In the genomic region with DNA sequence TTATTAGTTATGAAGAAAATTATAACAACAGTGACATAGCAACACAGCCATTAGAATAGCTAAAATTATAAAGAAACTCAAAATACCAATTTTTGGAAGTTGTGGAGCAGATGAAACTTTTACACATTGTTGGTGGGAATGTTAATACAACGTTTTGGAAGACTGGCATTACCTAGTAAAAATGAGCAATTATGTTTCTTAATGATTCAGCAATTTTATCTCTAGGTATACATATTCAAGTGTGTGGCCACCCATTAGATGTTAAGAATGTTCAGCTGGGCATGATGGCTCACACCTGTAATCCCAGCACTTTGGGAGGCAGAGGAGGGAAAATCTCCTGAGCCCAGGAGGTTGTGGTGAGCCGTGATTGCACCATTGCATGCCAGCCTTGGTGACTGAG, we compare ENCODE assay signal across 34 cellular contexts.
"Had no signal": no experiment of that assay in that cellular context is flagged by ENCODE, and none has a peak within 500 bp of the region (broad histone marks: within the 10 kb centered on the region; RNA-seq: fewer than 3 reads in every experiment).

No MANE protein-coding gene starts in this region.

- FAIRE-seq: astrocyte, TTC549 had no signal

- DNase-seq: activated B cell treated with CpG ODN at 0.5 μM for 24 hours; activated CD4-positive, alpha-beta memory T cell treated with anti-CD3 and anti-CD28 coated beads for 36 hours; activated CD4-positive, alpha-beta T cell treated with anti-CD3 and anti-CD28 coated beads for 4 hours; activated CD4-positive, alpha-beta T cell treated with anti-CD3 and anti-CD28 coated beads, Interleukin-2, amount 10 ng/mL, durations not matched to agents 24 days and 14 days; activated CD4-positive, alpha-beta T cell treated with anti-CD3 and anti-CD28 coated beads, Interleukin-2, amount 50 U/mL, for 1 hour; activated CD4-positive, alpha-beta T cell treated with anti-CD3 and anti-CD28 coated beads, Interleukin-2, amount 50 U/mL, for 4 hours; activated CD4-positive, CD25-positive, alpha-beta regulatory T cell treated with anti-CD3 and anti-CD28 coated beads, Interleukin-2, amount 50 U/mL, for 72 hours; activated CD8-positive, alpha-beta memory T cell treated with anti-CD3 and anti-CD28 coated beads, Interleukin-2, amount 50 U/mL, for 4 hours; activated CD8-positive, alpha-beta T cell treated with anti-CD3 and anti-CD28 coated beads for 36 hours; activated effector memory CD4-positive, alpha-beta T cell treated with anti-CD3 and anti-CD28 coated beads, Interleukin-2, amount 50 U/mL, for 16 hours; activated gamma-delta T cell treated with Interleukin-2 at 50 U/mL for 16 hours; activated naive CD4-positive, alpha-beta T cell; activated naive CD4-positive, alpha-beta T cell treated with anti-CD3 and anti-CD28 coated beads for 36 hours; activated naive CD4-positive, alpha-beta T cell treated with anti-CD3 and anti-CD28 coated beads, Interleukin-2, amount 50 U/mL, for 16 hours; activated naive CD8-positive, alpha-beta T cell treated with anti-CD3 and anti-CD28 coated beads for 36 hours; activated T-cell treated with anti-CD3 and anti-CD28 coated beads for 4 hours; activated T-cell treated with anti-CD3 and anti-CD28 coated beads, Interleukin-2, amount 50 U/mL, for 1 hour; activated T-cell treated with anti-CD3 and anti-CD28 coated beads, Interleukin-2, amount 50 U/mL, for 4 hours; activated T-cell treated with anti-CD3 and anti-CD28 coated beads, Interleukin-2, amount 50 U/mL, for 72 hours; adrenal gland; amniotic stem cell; aorta; body of pancreas; brain microvascular endothelial cell; central memory CD4-positive, alpha-beta T cell; T-helper 1 cell; T-helper 2 cell; T-helper 9 cell had no signal

- H3K4me1 ChIP-seq: body of pancreas, breast epithelium had no signal

- H3K36me3 ChIP-seq: adrenal gland, brain microvascular endothelial cell, breast epithelium had no signal

- H3K4me3 ChIP-seq: adrenal gland, body of pancreas, breast epithelium had no signal

- H3K27ac ChIP-seq: adrenal gland, body of pancreas, brain microvascular endothelial cell, breast epithelium, VCaP had no signal

- H3K27me3 ChIP-seq: adrenal gland, body of pancreas, brain microvascular endothelial cell, breast epithelium had no signal

- H3K9me3 ChIP-seq: adrenal gland, body of pancreas had no signal

- ATAC-seq: activated CD8-positive, alpha-beta T cell treated with anti-CD3 and anti-CD28 coated beads for 36 hours; activated naive CD4-positive, alpha-beta T cell treated with anti-CD3 and anti-CD28 coated beads, Interleukin-2, amount 50 U/mL, for 72 hours; activated T-cell treated with anti-CD3 and anti-CD28 coated beads, Interleukin-2, amount 50 U/mL, for 4 hours; activated T-cell treated with anti-CD3 and anti-CD28 coated beads, Interleukin-2, amount 50 U/mL, for 72 hours; activated T-helper 17 cell treated with anti-CD3 and anti-CD28 coated beads, Interleukin-2, amount 50 U/mL, for 72 hours; body of pancreas had no signal
